14 cellular contexts compared by ENCODE assay signal in the genomic region with DNA sequence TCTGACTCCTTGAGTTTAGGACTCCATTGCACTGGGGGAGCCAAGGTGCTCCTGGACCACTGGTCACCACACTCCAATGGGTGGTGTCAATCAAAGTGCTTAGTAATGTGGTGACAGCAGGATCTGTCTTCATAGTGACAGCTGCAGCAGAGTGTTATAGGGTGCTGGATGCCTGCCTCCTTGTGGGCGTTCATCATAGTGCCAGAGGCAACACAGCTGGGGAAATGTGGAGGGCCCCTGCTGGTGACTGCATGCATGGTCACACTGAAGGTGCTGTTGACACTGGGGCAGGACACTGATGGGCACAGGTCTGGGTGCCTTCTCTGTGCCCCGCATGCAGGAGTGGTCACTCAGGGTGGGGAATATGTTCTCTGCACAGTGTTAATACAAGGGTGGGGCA.
DNase-seq lines count a peak whose midpoint lies in the region; ATAC-seq and TF ChIP-seq lines count a peak whose summit lies in the region.
"Had no signal": no experiment of that assay in that cellular context is flagged by ENCODE, and none has a peak within 500 bp of the region (broad histone marks: within the 10 kb centered on the region; RNA-seq: fewer than 3 reads in every experiment).

No MANE protein-coding gene starts in this region.

- TF ChIP-seq CTCF in A673 (conservative IDR thresholded peaks at IDR 0.05; ENCODE audit: low read depth, low read length) (peak; percentile 70), GM13977 (IDR thresholded peaks at IDR 0.05; ENCODE audit: extremely low read depth, insufficient read depth, missing control alignments) (peak; percentile 18)

- no peaks in the 10 kb centered on the region for H3K27me3 ChIP-seq in A673 (replicated peaks; ENCODE audit: insufficient read depth, low read depth, low read length, poor library complexity)
- no peaks in the 10 kb centered on the region for H3K27me3 ChIP-seq in NT2/D1 (ENCODE audit: insufficient read depth, insufficient read length)

- in situ Hi-C loops in GM13977 (cut with MboI; ENCODE audit: low pct_unique_long_range_greater_than_20kb, low sequenced_read_pairs, unreplicated experiment), result no loop called here

- H3K4me3 ChIP-seq in A673 (ENCODE audit: low read depth, low read length, poor library complexity, severe bottlenecking), result no peak overlapping the region
- H3K4me3 ChIP-seq in NT2/D1 (ENCODE audit: insufficient read length, low read depth), result no peak overlapping the region
- H3K4me3 ChIP-seq: coronary artery had no signal

- H3K27ac ChIP-seq in A673 (ENCODE audit: low read depth, low read length, poor library complexity, severe bottlenecking), result no peak overlapping the region
- H3K27ac ChIP-seq: coronary artery had no signal

- no peaks in the 10 kb centered on the region for H3K4me1 ChIP-seq in A673 (ENCODE audit: insufficient read depth, low read length, poor library complexity, severe bottlenecking)
- no peaks in the 10 kb centered on the region for H3K4me1 ChIP-seq in NT2/D1 (ENCODE audit: insufficient read depth, insufficient read length)

- intact Hi-C loops in A673 (cut with micrococcal nuclease; ENCODE audit: unreplicated experiment), result no loop called here

- H3K9ac ChIP-seq in NT2/D1 (ENCODE audit: insufficient read length, low read depth), result no peak overlapping the region

- peak; percentile 57 for DNase-seq in A673 (ENCODE audit: low spot score)
- no peak for DNase-seq in GM13977 (ENCODE audit: low spot score)
- peak; percentile 23 for DNase-seq in NT2/D1 (ENCODE audit: low read depth, low spot score)
- peak; percentile 9 for DNase-seq in iPS DF 19.7 (ENCODE audit: low read depth, low spot score)
- DNase-seq in OCI-M2 (lab: John Stamatoyannopoulos, UW; ENCODE audit: unreplicated experiment), result no peak
- no peak for DNase-seq in NCI-H1105 (lab: John Stamatoyannopoulos, UW)
- no peak for DNase-seq in activated gamma-delta T cell (lab: John Stamatoyannopoulos, UW)
- DNase-seq: EL; immature natural killer cell; KG1; NCI-H2171; stimulated activated CD4-positive, alpha-beta T cell treated with anti-CD3 and anti-CD28 coated beads, Interleukin-2, amount 100 ng/mL, for 24 hours had no signal

- CTCF ChIA-PET in A673 (lab: Charles Lee), result interaction anchor here (1.1 kb wide), 1 partner anchor 12 kb away, joined by 4 read pairs; no protein-coding TSS in a partner anchor

- H3K36me3 ChIP-seq in A673 (ENCODE audit: insufficient read depth, low read length, poor library complexity, severe bottlenecking) (no peaks in the 10 kb centered on the region), NT2/D1 (ENCODE audit: insufficient read depth, insufficient read length, low read length) (no peaks in the 10 kb centered on the region)

- H3K9me3 ChIP-seq in A673 (ENCODE audit: low read depth, low read length, poor library complexity, severe bottlenecking) (no peaks in the 10 kb centered on the region), NT2/D1 (ENCODE audit: insufficient read depth, low read length) (no peaks in the 10 kb centered on the region)

- no peak for ATAC-seq in HG03378 (IDR thresholded peaks at IDR 0.05; ENCODE audit: unreplicated experiment)

- BruUV-seq in A673 (replicated peaks; lab: Mats Ljungman, UMichigan), result no TSS peak

- POLR2A ChIA-PET in A673 (lab: Charles Lee; ENCODE audit: low non-redundant PET), result no interaction called here

Comparison
In these comparisons a context has a peak if more than half of its experiments do, and no peak if none do; other contexts are left out.
1. DNase-seq: peak in A673 (single experiment), NT2/D1 (single experiment) and iPS DF 19.7 (single experiment); none in GM13977 (single experiment), OCI-M2 (single experiment), NCI-H1105 (single experiment) and activated gamma-delta T cell (single experiment).